In genomic region chr14:104151546-104152245, GRCh38 we compare ENCODE assay signal across 22 cellular contexts. TPM values are rescaled to one million over a fixed set of nuclear protein-coding genes. Genes with fewer than 3 reads are reported as not detected.
DNase-seq lines count a peak whose midpoint lies in the region; ATAC-seq and TF ChIP-seq lines count a peak whose summit lies in the region.
"Had no signal": no experiment of that assay in that cellular context is flagged by ENCODE, and none has a peak within 500 bp of the region (broad histone marks: within the 10 kb centered on the region; RNA-seq: fewer than 3 reads in every experiment).

No MANE protein-coding gene starts in this region.

- no peaks in the 10 kb centered on the region for H3K9me3 Mint-ChIP-seq in endodermal cell
- no peaks in the 10 kb centered on the region for H3K9me3 Mint-ChIP-seq in neural crest cell
- no peaks in the 10 kb centered on the region for H3K9me3 Mint-ChIP-seq in CD8-positive, alpha-beta T cell
- H3K9me3 Mint-ChIP-seq: CD4-positive, alpha-beta T cell had no signal

- no peak overlapping the region for H3K4me3 ChIP-seq in cardiac muscle cell
- H3K4me3 ChIP-seq in endodermal cell (ENCODE audit: low read length), result no peak overlapping the region
- no peak overlapping the region for H3K4me3 ChIP-seq in CD8-positive, alpha-beta T cell (ENCODE audit: low read depth, low read length)
- H3K4me3 ChIP-seq: Peyer's patch, SK-N-MC had no signal

- POLR2A ChIA-PET in CD8-positive, alpha-beta T cell (lab: Charles Lee), result no interaction called here

- ATAC-seq in Right ventricle myocardium inferior, result no peak
- no peak for ATAC-seq in CD8-positive, alpha-beta T cell
- no peak for ATAC-seq in GM18873 (IDR thresholded peaks at IDR 0.05; ENCODE audit: low FRiP score, unreplicated experiment)

- H3K4me3 Mint-ChIP-seq in endodermal cell, result no peak overlapping the region
- H3K4me3 Mint-ChIP-seq in neural crest cell, result no peak overlapping the region
- no peak overlapping the region for H3K4me3 Mint-ChIP-seq in CD8-positive, alpha-beta T cell
- H3K4me3 Mint-ChIP-seq: CD4-positive, alpha-beta T cell had no signal

- peaks cover 34% of the 10 kb centered on the region for H3K4me1 ChIP-seq in cardiac muscle cell (ENCODE audit: low read depth)
- H3K4me1 ChIP-seq in endodermal cell (ENCODE audit: control insufficient read depth, insufficient read depth, low read length), result peaks cover 7% of the 10 kb centered on the region
- H3K4me1 ChIP-seq in CD8-positive, alpha-beta T cell (ENCODE audit: insufficient read depth, low read length), result no peaks in the 10 kb centered on the region

- CTCF ChIA-PET in CD8-positive, alpha-beta T cell (lab: Charles Lee), result no interaction called here

- no peaks in the 10 kb centered on the region for H3K9me3 ChIP-seq in cardiac muscle cell (ENCODE audit: low read depth)
- no peaks in the 10 kb centered on the region for H3K9me3 ChIP-seq in endodermal cell (ENCODE audit: control insufficient read depth, low read length)
- H3K9me3 ChIP-seq in CD8-positive, alpha-beta T cell (ENCODE audit: low read length), result no peaks in the 10 kb centered on the region
- H3K9me3 ChIP-seq: Peyer's patch had no signal

- DNase-seq in cardiac muscle cell (ENCODE audit: low read depth in 1 of 2, low spot score in 1 of 2) (no peak), Right ventricle myocardium inferior (ENCODE audit: missing footprints) (no peak), endodermal cell (no peak), neural crest cell (ENCODE audit: low read depth, low spot score) (no peak), DMS53 treated with DMSO at 0.1 percent for 48 hours (lab: John Stamatoyannopoulos, UW; ENCODE audit: unreplicated experiment) (no peak)
- no peak for DNase-seq in CD8-positive, alpha-beta T cell
- DNase-seq: CD4-positive, alpha-beta T cell; DMS53; H7; KG1; MV-4-11; NCI-H1436 treated with DMSO at 0.1 percent for 48 hours; NCI-H2029; NCI-H2171; NCI-H446 treated with DMSO at 0.1 percent for 48 hours; NCI-H69; NK-92 treated with Interleukin-12 subunit alpha and Interleukin-12 subunit beta, amount 100 ng/mL, for 24 hours; Peyer's patch; SHP77 had no signal

- peaks cover 7% of the 10 kb centered on the region for H3K36me3 Mint-ChIP-seq in endodermal cell (ENCODE audit: low read depth)
- H3K36me3 Mint-ChIP-seq in neural crest cell (ENCODE audit: low read depth), result no peaks in the 10 kb centered on the region
- no peaks in the 10 kb centered on the region for H3K36me3 Mint-ChIP-seq in CD8-positive, alpha-beta T cell

- WGBS in endodermal cell (ENCODE audit: insufficient coverage in 1 of 2, insufficient read length in 1 of 2), 2 experiments, result 93% methylated on average over 21 to 35 of the region's 35 CpGs

- H3K27me3 ChIP-seq in cardiac muscle cell (no peaks in the 10 kb centered on the region), endodermal cell (ENCODE audit: control insufficient read depth, insufficient read depth, low read length, poor library complexity, severe bottlenecking) (no peaks in the 10 kb centered on the region)
- H3K27me3 ChIP-seq in CD8-positive, alpha-beta T cell (ENCODE audit: insufficient read depth, low read length), result no peaks in the 10 kb centered on the region
- H3K27me3 ChIP-seq: Peyer's patch had no signal

- no peak overlapping the region for H3K9ac ChIP-seq in endodermal cell (ENCODE audit: extremely low read depth, low read length, poor library complexity, severe bottlenecking)

- H3K4me1 Mint-ChIP-seq in endodermal cell (peaks cover 16% of the 10 kb centered on the region), neural crest cell (peaks cover 20% of the 10 kb centered on the region)
- no peaks in the 10 kb centered on the region for H3K4me1 Mint-ChIP-seq in CD8-positive, alpha-beta T cell (ENCODE audit: low read depth)

- H3K27ac Mint-ChIP-seq in endodermal cell (no peak overlapping the region), neural crest cell (ENCODE audit: unreplicated experiment) (peak overlapping the region; percentile 62)
- no peak overlapping the region for H3K27ac Mint-ChIP-seq in CD8-positive, alpha-beta T cell
- H3K27ac Mint-ChIP-seq: CD4-positive, alpha-beta T cell had no signal

- H3K27me3 Mint-ChIP-seq in endodermal cell (ENCODE audit: insufficient read depth) (no peaks in the 10 kb centered on the region), neural crest cell (ENCODE audit: low read depth) (no peaks in the 10 kb centered on the region)
- peaks cover 3% of the 10 kb centered on the region for H3K27me3 Mint-ChIP-seq in CD8-positive, alpha-beta T cell (ENCODE audit: low read depth)
- H3K27me3 Mint-ChIP-seq: CD4-positive, alpha-beta T cell had no signal

- H3K36me3 ChIP-seq in cardiac muscle cell (no peaks in the 10 kb centered on the region), endodermal cell (ENCODE audit: control insufficient read depth, insufficient read depth, low read length) (peaks cover 5% of the 10 kb centered on the region)
- H3K36me3 ChIP-seq in CD8-positive, alpha-beta T cell (ENCODE audit: insufficient read depth, low read length), result no peaks in the 10 kb centered on the region
- H3K36me3 ChIP-seq: Peyer's patch had no signal

- intact Hi-C loops in Right ventricle myocardium inferior (cut with DNase I), result no loop called here
- intact Hi-C loops in CD8-positive, alpha-beta T cell (cut with DNase I, micrococcal nuclease), result no loop called here

- no peak for TF ChIP-seq CTCF in cardiac muscle cell (IDR thresholded peaks at IDR 0.05; ENCODE audit: low read depth, low read length)
- no peak for TF ChIP-seq CTCF in endodermal cell (conservative IDR thresholded peaks at IDR 0.05)
- TF ChIP-seq CTCF in neural crest cell (conservative IDR thresholded peaks at IDR 0.05), result no peak
- TF ChIP-seq CTCF in CD8-positive, alpha-beta T cell (IDR thresholded peaks at IDR 0.05), result no peak

- H3K27ac ChIP-seq in cardiac muscle cell, result peak overlapping the region; percentile 67
- peak overlapping the region; percentile 51 for H3K27ac ChIP-seq in endodermal cell (ENCODE audit: low read depth, low read length)
- no peak overlapping the region for H3K27ac ChIP-seq in CD8-positive, alpha-beta T cell (ENCODE audit: low read depth, low read length)
- H3K27ac ChIP-seq: Peyer's patch, SK-N-MC had no signal

RNA-seq across cellular contexts. Expression of gene KIF26A, which starts 13.3 kb away (rescaled TPM):
- total RNA-seq in cardiac muscle cell, result 38.3 and 74.9 TPM in 2 replicates
- 9.9 and 19.5 TPM in 2 replicates for polyA plus RNA-seq in cardiac muscle cell
- total RNA-seq in Right ventricle myocardium inferior, result 6.4 TPM
- 10 to 100 TPM; 36.7 to 54.8 TPM for total RNA-seq in endodermal cell
- polyA plus RNA-seq in endodermal cell (2013, experiment 1 of 2), result 9.9 TPM
- polyA plus RNA-seq in endodermal cell (2013, experiment 2 of 2), result 8.4 TPM
- total RNA-seq in neural crest cell, result 15.0 and 15.2 TPM in 2 replicates
- total RNA-seq in CD8-positive, alpha-beta T cell, result under 1 TPM; 0.25 to 0.33 TPM
- total RNA-seq: HT-29 had no signal
